ENCODE assay signal across 25 cellular contexts in genomic region chr10:24488631-24489030, GRCh38.
DNase-seq lines count a peak whose midpoint lies in the region; ATAC-seq and TF ChIP-seq lines count a peak whose summit lies in the region.
"Had no signal": no experiment of that assay in that cellular context is flagged by ENCODE, and none has a peak within 500 bp of the region (broad histone marks: within the 10 kb centered on the region; RNA-seq: fewer than 3 reads in every experiment).

No MANE protein-coding gene starts in this region.

- no peak for TF ChIP-seq RAD21 in Ishikawa (IDR thresholded peaks at IDR 0.05; ENCODE audit: low read depth)

- intact Hi-C loops in left lung (cut with DNase I), result no loop called here

- H3K27ac ChIP-seq in epithelial cell of prostate (peak overlapping the region; percentile 29), left lung (no peak overlapping the region)
- H3K27ac ChIP-seq: A549, BLaER1 had no signal

- H3K4me3 ChIP-seq in left lung, result no peak overlapping the region
- H3K4me3 ChIP-seq: A549, BLaER1, skin epidermis had no signal

- peaks cover 4% of the 10 kb centered on the region for H3K27me3 Mint-ChIP-seq in endothelial cell (ENCODE audit: unreplicated experiment)

- H3K36me3 Mint-ChIP-seq in endothelial cell (ENCODE audit: low read depth, unreplicated experiment), result peaks cover 29% of the 10 kb centered on the region
- H3K36me3 Mint-ChIP-seq: memory B cell; naive thymus-derived CD8-positive, alpha-beta T cell had no signal

- H3K4me1 Mint-ChIP-seq in endothelial cell (ENCODE audit: unreplicated experiment), result peaks cover 25% of the 10 kb centered on the region
- H3K4me1 Mint-ChIP-seq: central memory CD8-positive, alpha-beta T cell; memory B cell; naive thymus-derived CD8-positive, alpha-beta T cell; stimulated activated naive CD8-positive, alpha-beta T cell treated with anti-CD3 and anti-CD28 coated beads, Interleukin-15, amount 100 ng/mL, for 72 hours had no signal

- no peak overlapping the region for H3K27ac Mint-ChIP-seq in endothelial cell (ENCODE audit: unreplicated experiment)
- H3K27ac Mint-ChIP-seq: activated CD8-positive, alpha-beta T cell treated with anti-CD3 and anti-CD28 coated beads, Interleukin-2, amount 10 ng/mL, durations not matched to agents 7 days and 5 days; activated naive CD4-positive, alpha-beta T cell treated with anti-CD3 and anti-CD28 coated beads for 36 hours; memory B cell; naive thymus-derived CD8-positive, alpha-beta T cell had no signal

- TF ChIP-seq CTCF in left lung (IDR thresholded peaks at IDR 0.05), result no peak
- TF ChIP-seq CTCF in endothelial cell (IDR thresholded peaks at IDR 0.05; ENCODE audit: unreplicated experiment), result no peak

- H3K9me3 Mint-ChIP-seq in endothelial cell (ENCODE audit: unreplicated experiment), result no peaks in the 10 kb centered on the region
- H3K9me3 Mint-ChIP-seq: activated naive CD4-positive, alpha-beta T cell treated with anti-CD3 and anti-CD28 coated beads for 36 hours; activated T-cell treated with anti-CD3 and anti-CD28 coated beads, Interleukin-2, amount 50 U/mL, for 4 hours; central memory CD8-positive, alpha-beta T cell; H9; naive thymus-derived CD8-positive, alpha-beta T cell; stimulated activated naive CD8-positive, alpha-beta T cell treated with anti-CD3 and anti-CD28 coated beads, Interleukin-15, amount 100 ng/mL, for 72 hours had no signal

- no peaks in the 10 kb centered on the region for H3K36me3 ChIP-seq in left lung
- H3K36me3 ChIP-seq: BLaER1 had no signal

- no peak overlapping the region for H3K4me3 Mint-ChIP-seq in endothelial cell (ENCODE audit: unreplicated experiment)
- H3K4me3 Mint-ChIP-seq: activated CD8-positive, alpha-beta T cell treated with anti-CD3 and anti-CD28 coated beads, Interleukin-2, amount 10 ng/mL, durations not matched to agents 7 days and 5 days; activated naive CD4-positive, alpha-beta T cell treated with anti-CD3 and anti-CD28 coated beads for 36 hours; activated T-cell treated with anti-CD3 and anti-CD28 coated beads, Interleukin-2, amount 50 U/mL, for 4 hours; central memory CD8-positive, alpha-beta T cell; H9; memory B cell; naive thymus-derived CD8-positive, alpha-beta T cell; stimulated activated naive CD8-positive, alpha-beta T cell treated with anti-CD3 and anti-CD28 coated beads, Interleukin-15, amount 100 ng/mL, for 72 hours had no signal

- peaks cover 0 to 9% of the 10 kb centered on the region in 2 donors for H3K4me1 ChIP-seq in left lung
- H3K4me1 ChIP-seq: BLaER1 had no signal

- TF ChIP-seq EP300 in Ishikawa (IDR thresholded peaks at IDR 0.05; ENCODE audit: borderline replicate concordance), result peak; percentile 83

- no peaks in the 10 kb centered on the region for H3K9me3 ChIP-seq in left lung
- H3K9me3 ChIP-seq: A549, BLaER1 had no signal

- peak; percentile 59 for ATAC-seq in left lung
- ATAC-seq: A549; activated CD4-positive, CD25-positive, alpha-beta regulatory T cell treated with anti-CD3 and anti-CD28 coated beads, Interleukin-2, amount 50 U/mL, for 24 hours; activated CD8-positive, alpha-beta T cell treated with anti-CD3 and anti-CD28 coated beads, Interleukin-2, amount 10 ng/mL, durations not matched to agents 7 days and 5 days; activated T-cell treated with anti-CD3 and anti-CD28 coated beads, Interleukin-2, amount 50 U/mL, for 4 hours; naive thymus-derived CD8-positive, alpha-beta T cell; stimulated activated naive CD8-positive, alpha-beta T cell treated with anti-CD3 and anti-CD28 coated beads, Interleukin-15, amount 100 ng/mL, for 72 hours had no signal

- DNase-seq in epithelial cell of prostate (ENCODE audit: low read depth, low spot score), result no peak
- DNase-seq in left lung, result no peak
- peak; percentile 95 for DNase-seq in renal cortical epithelial cell (ENCODE audit: low read depth)
- no peak for DNase-seq in endothelial cell (ENCODE audit: low spot score)
- DNase-seq in NCI-H146 (lab: John Stamatoyannopoulos, UW), result no peak
- no peak for DNase-seq in NK-92 treated with Interleukin-12 subunit alpha and Interleukin-12 subunit beta, amount 100 ng/mL, for 24 hours (lab: John Stamatoyannopoulos, UW)
- no peak for DNase-seq in COR-L47 (lab: John Stamatoyannopoulos, UW)
- DNase-seq: activated CD8-positive, alpha-beta T cell treated with anti-CD3 and anti-CD28 coated beads, Interleukin-2, amount 10 ng/mL, durations not matched to agents 7 days and 5 days; activated naive CD4-positive, alpha-beta T cell treated with anti-CD3 and anti-CD28 coated beads for 36 hours; activated T-cell treated with anti-CD3 and anti-CD28 coated beads, Interleukin-2, amount 50 U/mL, for 4 hours; amygdala; glutamatergic neuron; H9; naive thymus-derived CD8-positive, alpha-beta T cell; NCI-H1417; NCI-H524; stimulated activated CD4-positive, alpha-beta T cell treated with anti-CD3 and anti-CD28 coated beads, Interleukin-2, amount 100 ng/mL, for 48 hours; stimulated activated naive CD8-positive, alpha-beta T cell treated with anti-CD3 and anti-CD28 coated beads, Interleukin-15, amount 100 ng/mL, for 72 hours had no signal

- no peaks in the 10 kb centered on the region for H3K27me3 ChIP-seq in left lung
- H3K27me3 ChIP-seq: BLaER1 had no signal

TF ChIP-seq in Ishikawa, 13 proteins besides CTCF, POLR2A, EP300 and RAD21:
- TF ChIP-seq USF1 (IDR thresholded peaks at IDR 0.05) (no peak), REST (IDR thresholded peaks at IDR 0.05; ENCODE audit: low read depth) (no peak), MAX (IDR thresholded peaks at IDR 0.05) (no peak), TEAD4 (IDR thresholded peaks at IDR 0.05) (peak; percentile 54; the same call in 1 of the 2 replicates), FOXM1 (IDR thresholded peaks at IDR 0.05; ENCODE audit: borderline replicate concordance, low read depth) (peak; percentile 80), CREB1 (IDR thresholded peaks at IDR 0.05; ENCODE audit: low read depth) (no peak), YY1 (IDR thresholded peaks at IDR 0.05; ENCODE audit: low read depth) (no peak), TAF1 (IDR thresholded peaks at IDR 0.05; ENCODE audit: low read depth) (no peak), NFIC (IDR thresholded peaks at IDR 0.05) (no peak; the same call in 1 of the 2 replicates)
TF ChIP-seq in Ishikawa: peak in this region for 2.
